Comparison of ENCODE assay signal across 18 cellular contexts in the genomic region with DNA sequence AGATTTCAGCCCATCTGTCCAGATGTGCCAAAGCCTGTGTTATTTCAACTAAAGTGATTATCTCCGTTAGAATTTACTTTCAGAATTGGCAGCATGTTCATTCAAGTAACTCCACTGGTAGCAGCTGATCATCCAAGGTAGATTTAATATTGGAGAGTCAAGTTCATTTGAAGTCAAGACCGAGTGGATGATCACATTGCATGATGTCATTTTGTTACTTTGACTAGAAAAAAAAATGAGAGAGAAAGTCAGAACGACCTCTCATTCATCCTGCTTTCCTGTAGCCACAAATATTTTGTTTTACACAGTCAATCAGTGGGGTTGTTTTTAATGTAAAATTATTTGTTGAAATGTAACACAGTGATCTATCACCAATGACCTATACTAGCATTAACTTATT.
A peak's percentile ranks its signal among the peaks of the same experiment; 100 is the strongest.
DNase-seq lines count a peak whose midpoint lies in the region; TF ChIP-seq lines count a peak whose summit lies in the region.
"Had no signal": no experiment of that assay in that cellular context is flagged by ENCODE, and none has a peak within 500 bp of the region (broad histone marks: within the 10 kb centered on the region; RNA-seq: fewer than 3 reads in every experiment).

No MANE protein-coding gene starts in this region.

- H3K27me3 Mint-ChIP-seq in brain = no peaks in the 10 kb centered on the region
- H3K27me3 Mint-ChIP-seq: CD4-positive, CD25-positive, alpha-beta regulatory T cell; CD8-positive, alpha-beta memory T cell had no signal

- H3K4me1 ChIP-seq in HEK293 (ENCODE audit: control insufficient read depth, insufficient read depth, low read length) = no peaks in the 10 kb centered on the region
- no peaks in the 10 kb centered on the region for H3K4me1 ChIP-seq in esophagus muscularis mucosa
- H3K4me1 ChIP-seq in right atrium auricular region = no peaks in the 10 kb centered on the region

- intact Hi-C loops in esophagus muscularis mucosa (cut with DNase I) = no loop called here

- no peak overlapping the region for H3K4me3 ChIP-seq in HEK293 (ENCODE audit: low read depth, low read length)
- H3K4me3 ChIP-seq in esophagus muscularis mucosa = no peak overlapping the region
- H3K4me3 ChIP-seq in right atrium auricular region = no peak overlapping the region
- H3K4me3 ChIP-seq: GM23338 had no signal

- peaks cover 0 to 4% (median 0%) of the 10 kb centered on the region in 5 experiments for H3K9me3 Mint-ChIP-seq in brain
- H3K9me3 Mint-ChIP-seq: CD8-positive, alpha-beta memory T cell; GM23338; H9 had no signal

- POLR2A ChIA-PET in HEK293 (lab: Yijun Ruan, JAX) = no interaction called here

- H3K9me3 ChIP-seq in HEK293 (ENCODE audit: control insufficient read depth, insufficient read depth, low read depth, low read length) (no peaks in the 10 kb centered on the region), esophagus muscularis mucosa (no peaks in the 10 kb centered on the region), right atrium auricular region (no peaks in the 10 kb centered on the region)

- no peaks in the 10 kb centered on the region for H3K27me3 ChIP-seq in esophagus muscularis mucosa
- H3K27me3 ChIP-seq in right atrium auricular region = no peaks in the 10 kb centered on the region

- TF ChIP-seq CTCF in HEK293 (tag by site-specific recombination; IDR thresholded peaks at IDR 0.05) = no peak
- TF ChIP-seq CTCF in brain (conservative IDR thresholded peaks at IDR 0.05) = no peak
- TF ChIP-seq CTCF in esophagus muscularis mucosa (IDR thresholded peaks at IDR 0.05) = no peak
- no peak for TF ChIP-seq CTCF in right atrium auricular region (IDR thresholded peaks at IDR 0.05)

- CTCF ChIA-PET in HEK293 (lab: Yijun Ruan, JAX) = interaction anchor here (0.6 kb wide), 1 partner anchor 120 kb away, joined by 3 read pairs; no protein-coding TSS in a partner anchor

- peak overlapping the region in 1 of 5 experiments; percentile 57 for H3K4me3 Mint-ChIP-seq in brain
- H3K4me3 Mint-ChIP-seq: CD4-positive, CD25-positive, alpha-beta regulatory T cell; CD8-positive, alpha-beta memory T cell; GM23338; H9 had no signal

- peaks cover 43% of the 10 kb centered on the region for H3K4me1 Mint-ChIP-seq in brain
- H3K4me1 Mint-ChIP-seq: CD4-positive, CD25-positive, alpha-beta regulatory T cell; CD8-positive, alpha-beta memory T cell had no signal

- H3K27ac Mint-ChIP-seq in brain = peak overlapping the region in 3 of 5 experiments; percentile 87 to 89 (median 87)
- H3K27ac Mint-ChIP-seq: CD4-positive, CD25-positive, alpha-beta regulatory T cell; CD8-positive, alpha-beta memory T cell; GM23338; H9 had no signal

- peak; percentile 33 for DNase-seq in NCI-H82 (lab: John Stamatoyannopoulos, UW)
- no peak for DNase-seq in NCI-H82 treated with DMSO at 0.1 percent for 48 hours (lab: John Stamatoyannopoulos, UW; ENCODE audit: unreplicated experiment)
- DNase-seq in esophagus muscularis mucosa (ENCODE audit: extremely low spot score) = no peak
- DNase-seq in right atrium auricular region (ENCODE audit: low spot score) = no peak
- DNase-seq in ecto neural progenitor cell (ENCODE audit: low spot score) = no peak
- DNase-seq: 8988T; C1 segment of cervical spinal cord; CD4-positive, CD25-positive, alpha-beta regulatory T cell; CD8-positive, alpha-beta memory T cell; COR-L47; DMS 273 treated with DMSO at 0.1 percent for 48 hours; DMS53; DND-41; EL; H9 had no signal

- no peak for TF ChIP-seq EP300 in esophagus muscularis mucosa (IDR thresholded peaks at IDR 0.05)

- no peak for TF ChIP-seq POLR2A in esophagus muscularis mucosa (IDR thresholded peaks at IDR 0.05; ENCODE audit: low read depth)

- H3K36me3 ChIP-seq in HEK293 (ENCODE audit: control insufficient read depth in 2 of 2, insufficient read depth in 1 of 2, low read length in 2 of 2) (no peaks in the 10 kb centered on the region), esophagus muscularis mucosa (no peaks in the 10 kb centered on the region), right atrium auricular region (no peaks in the 10 kb centered on the region)

- WGBS in esophagus muscularis mucosa = 57% methylated on average over 3 of the region's 3 CpGs

- no peaks in the 10 kb centered on the region for H3K36me3 Mint-ChIP-seq in brain
- H3K36me3 Mint-ChIP-seq: CD4-positive, CD25-positive, alpha-beta regulatory T cell; CD8-positive, alpha-beta memory T cell had no signal

- H3K27ac ChIP-seq in HEK293 (ENCODE audit: extremely low read depth, low read depth, low read length) (no peak overlapping the region), esophagus muscularis mucosa (replicated peaks in 1 of 4) (no peak overlapping the region), right atrium auricular region (no peak overlapping the region)

TF ChIP-seq in HEK293, 187 proteins besides CTCF, POLR2A, EP300 and RAD21 (continues in another document):
- TF ChIP-seq, protein P1, sequence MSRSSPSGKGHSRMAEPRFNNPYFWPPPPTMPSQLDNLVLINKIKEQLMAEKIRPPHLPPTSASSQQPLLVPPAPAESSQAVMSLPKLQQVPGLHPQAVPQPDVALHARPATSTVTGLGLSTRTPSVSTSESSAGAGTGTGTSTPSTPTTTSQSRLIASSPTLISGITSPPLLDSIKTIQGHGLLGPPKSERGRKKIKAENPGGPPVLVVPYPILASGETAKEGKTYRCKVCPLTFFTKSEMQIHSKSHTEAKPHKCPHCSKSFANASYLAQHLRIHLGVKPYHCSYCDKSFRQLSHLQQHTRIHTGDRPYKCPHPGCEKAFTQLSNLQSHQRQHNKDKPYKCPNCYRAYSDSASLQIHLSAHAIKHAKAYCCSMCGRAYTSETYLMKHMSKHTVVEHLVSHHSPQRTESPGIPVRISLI (tag by site-specific recombination; IDR thresholded peaks at IDR 0.05) = 0 out of 2 replicates have a peak, but pooled peaks have one; percentile 28
- TF ChIP-seq ZNF473 (tag by site-specific recombination; IDR thresholded peaks at IDR 0.05) (no peak), ZNF707 (tag by site-specific recombination; IDR thresholded peaks at IDR 0.05) (no peak), ZNF248 (tag by site-specific recombination; IDR thresholded peaks at IDR 0.05) (no peak), ZNF114 (tag by site-specific recombination; IDR thresholded peaks at IDR 0.05) (no peak), ZNF664 (tag by site-specific recombination; IDR thresholded peaks at IDR 0.05) (no peak), ZNF544 (tag by site-specific recombination; IDR thresholded peaks at IDR 0.05) (no peak), ZNF830 (tag by site-specific recombination; IDR thresholded peaks at IDR 0.05; ENCODE audit: low read depth) (no peak), ZNF311 (tag by site-specific recombination; IDR thresholded peaks at IDR 0.05; ENCODE audit: borderline replicate concordance) (no peak), GLI4 (tag by site-specific recombination; IDR thresholded peaks at IDR 0.05) (no peak), ZNF2 (tag by site-specific recombination; IDR thresholded peaks at IDR 0.05) (no peak), ZNF654 (tag by site-specific recombination; IDR thresholded peaks at IDR 0.05; ENCODE audit: low read depth) (no peak)
- TF ChIP-seq, protein P2, sequence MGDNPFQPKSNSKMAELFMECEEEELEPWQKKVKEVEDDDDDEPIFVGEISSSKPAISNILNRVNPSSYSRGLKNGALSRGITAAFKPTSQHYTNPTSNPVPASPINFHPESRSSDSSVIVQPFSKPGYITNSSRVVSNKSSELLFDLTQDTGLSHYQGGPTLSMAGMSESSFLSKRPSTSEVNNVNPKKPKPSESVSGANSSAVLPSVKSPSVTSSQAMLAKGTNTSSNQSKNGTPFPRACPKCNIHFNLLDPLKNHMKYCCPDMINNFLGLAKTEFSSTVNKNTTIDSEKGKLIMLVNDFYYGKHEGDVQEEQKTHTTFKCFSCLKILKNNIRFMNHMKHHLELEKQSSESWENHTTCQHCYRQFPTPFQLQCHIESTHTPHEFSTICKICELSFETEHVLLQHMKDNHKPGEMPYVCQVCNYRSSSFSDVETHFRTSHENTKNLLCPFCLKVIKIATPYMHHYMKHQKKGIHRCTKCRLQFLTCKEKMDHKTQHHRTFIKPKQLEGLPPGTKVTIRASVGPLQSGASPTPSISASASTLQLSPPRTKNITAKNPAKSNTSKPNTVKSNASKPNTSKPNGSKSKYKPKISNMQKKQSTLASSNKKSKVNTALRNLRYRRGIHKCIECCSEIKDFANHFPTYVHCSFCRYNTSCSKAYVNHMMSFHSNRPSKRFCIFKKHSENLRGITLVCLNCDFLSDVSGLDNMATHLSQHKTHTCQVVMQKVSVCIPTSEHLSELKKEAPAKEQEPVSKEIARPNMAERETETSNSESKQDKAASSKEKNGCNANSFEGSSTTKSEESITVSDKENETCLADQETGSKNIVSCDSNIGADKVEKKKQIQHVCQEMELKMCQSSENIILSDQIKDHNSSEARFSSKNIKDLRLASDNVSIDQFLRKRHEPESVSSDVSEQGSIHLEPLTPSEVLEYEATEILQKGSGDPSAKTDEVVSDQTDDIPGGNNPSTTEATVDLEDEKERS (tag by site-specific recombination; IDR thresholded peaks at IDR 0.05) = no peak
- TF ChIP-seq, protein P3, sequence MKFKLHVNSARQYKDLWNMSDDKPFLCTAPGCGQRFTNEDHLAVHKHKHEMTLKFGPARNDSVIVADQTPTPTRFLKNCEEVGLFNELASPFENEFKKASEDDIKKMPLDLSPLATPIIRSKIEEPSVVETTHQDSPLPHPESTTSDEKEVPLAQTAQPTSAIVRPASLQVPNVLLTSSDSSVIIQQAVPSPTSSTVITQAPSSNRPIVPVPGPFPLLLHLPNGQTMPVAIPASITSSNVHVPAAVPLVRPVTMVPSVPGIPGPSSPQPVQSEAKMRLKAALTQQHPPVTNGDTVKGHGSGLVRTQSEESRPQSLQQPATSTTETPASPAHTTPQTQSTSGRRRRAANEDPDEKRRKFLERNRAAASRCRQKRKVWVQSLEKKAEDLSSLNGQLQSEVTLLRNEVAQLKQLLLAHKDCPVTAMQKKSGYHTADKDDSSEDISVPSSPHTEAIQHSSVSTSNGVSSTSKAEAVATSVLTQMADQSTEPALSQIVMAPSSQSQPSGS (tag by site-specific recombination; IDR thresholded peaks at IDR 0.05; ENCODE audit: low read depth) = peak; percentile 72; the same call in 1 of the 2 replicates
- TF ChIP-seq, protein P4, sequence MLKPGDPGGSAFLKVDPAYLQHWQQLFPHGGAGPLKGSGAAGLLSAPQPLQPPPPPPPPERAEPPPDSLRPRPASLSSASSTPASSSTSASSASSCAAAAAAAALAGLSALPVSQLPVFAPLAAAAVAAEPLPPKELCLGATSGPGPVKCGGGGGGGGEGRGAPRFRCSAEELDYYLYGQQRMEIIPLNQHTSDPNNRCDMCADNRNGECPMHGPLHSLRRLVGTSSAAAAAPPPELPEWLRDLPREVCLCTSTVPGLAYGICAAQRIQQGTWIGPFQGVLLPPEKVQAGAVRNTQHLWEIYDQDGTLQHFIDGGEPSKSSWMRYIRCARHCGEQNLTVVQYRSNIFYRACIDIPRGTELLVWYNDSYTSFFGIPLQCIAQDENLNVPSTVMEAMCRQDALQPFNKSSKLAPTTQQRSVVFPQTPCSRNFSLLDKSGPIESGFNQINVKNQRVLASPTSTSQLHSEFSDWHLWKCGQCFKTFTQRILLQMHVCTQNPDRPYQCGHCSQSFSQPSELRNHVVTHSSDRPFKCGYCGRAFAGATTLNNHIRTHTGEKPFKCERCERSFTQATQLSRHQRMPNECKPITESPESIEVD (tag by site-specific recombination; IDR thresholded peaks at IDR 0.05) = no peak
